Comparison of ENCODE assay signal across 2 cellular contexts in the genomic region with DNA sequence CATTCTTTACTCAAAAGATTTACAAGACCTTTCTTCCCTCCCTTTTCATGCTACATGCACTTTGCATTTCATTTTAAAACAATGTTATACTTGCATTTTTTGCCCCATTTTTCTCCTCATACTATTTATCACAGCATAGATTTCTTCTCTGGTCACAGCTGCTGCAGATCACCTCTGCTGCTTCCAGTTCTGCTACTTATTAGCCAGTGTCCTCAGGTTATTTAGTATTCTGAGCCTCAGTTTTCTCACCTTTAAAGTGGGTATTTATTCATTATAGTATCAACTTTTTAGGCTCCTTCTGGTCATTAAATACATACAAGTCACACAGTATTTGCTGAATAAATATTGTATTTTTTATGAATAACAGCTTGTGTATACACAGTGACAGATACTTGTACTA.
TF ChIP-seq lines count a peak whose summit lies in the region.

No MANE protein-coding gene starts in this region.

TF ChIP-seq in HepG2, 621 proteins besides CTCF, POLR2A, EP300 and RAD21 (continued from another document):
- no peak for TF ChIP-seq JDP2 (CRISPR knock-in tag; IDR thresholded peaks at IDR 0.05; ENCODE audit: borderline replicate concordance)

TF ChIP-seq in GM12891, 5 proteins besides CTCF, POLR2A, EP300 and RAD21 (continued from another document):
- TF ChIP-seq POLR2AphosphoS5 (IDR thresholded peaks at IDR 0.05; ENCODE audit: low read depth, low read length) (no peak), POU2F2 (IDR thresholded peaks at IDR 0.05; ENCODE audit: low read depth, low read length) (no peak), SPI1 (IDR thresholded peaks at IDR 0.05; ENCODE audit: low read depth, low read length) (no peak)
